1 cellular context compared by ENCODE assay signal in genomic region chr1:53359225-53359933, GRCh38.
TF ChIP-seq lines count a peak whose summit lies in the region.

No MANE protein-coding gene starts in this region.

TF ChIP-seq in HepG2, 621 proteins besides CTCF, POLR2A, EP300 and RAD21:
- TF ChIP-seq ZNF615 (CRISPR knock-in tag; IDR thresholded peaks at IDR 0.05; ENCODE audit: borderline replicate concordance) = no peak
